ENCODE assay signal across 24 cellular contexts in the genomic region with DNA sequence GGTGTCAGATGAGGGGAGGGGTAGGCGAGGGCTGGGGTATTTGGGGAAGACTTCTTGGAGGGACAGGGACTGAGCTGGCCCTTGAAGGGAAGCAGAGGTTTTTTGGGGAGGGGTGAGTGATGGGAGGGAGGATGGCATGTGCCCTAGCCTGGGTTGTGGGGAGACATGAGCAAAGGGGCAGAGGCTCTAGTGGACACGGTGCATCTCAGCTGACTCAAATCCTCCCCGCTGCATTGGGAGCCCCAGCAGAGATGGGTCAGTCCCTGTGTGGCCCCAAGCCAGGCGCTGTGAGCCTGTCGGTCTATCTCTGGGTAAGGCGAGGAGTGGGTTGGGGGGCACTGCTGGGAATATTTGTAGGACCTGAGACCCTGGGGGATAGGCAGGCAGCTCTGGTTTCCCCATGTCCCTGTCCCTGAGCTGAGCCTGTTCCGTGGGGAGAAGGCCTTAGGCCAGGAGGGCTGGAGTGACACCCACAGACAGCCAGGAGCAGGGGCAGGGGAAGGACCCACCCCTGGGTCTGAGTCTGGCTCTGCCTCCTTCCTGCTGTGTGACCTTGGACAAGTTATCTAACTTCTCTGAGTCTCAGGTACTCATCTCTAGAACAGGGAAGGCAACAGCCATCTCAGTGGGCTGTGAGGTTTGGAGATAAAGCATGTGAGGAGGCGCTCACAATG. TPM values are rescaled to one million over a fixed set of nuclear protein-coding genes. Genes with fewer than 3 reads are reported as not detected.
DNase-seq lines count a peak whose midpoint lies in the region; ATAC-seq and TF ChIP-seq lines count a peak whose summit lies in the region.
"Had no signal": no experiment of that assay in that cellular context is flagged by ENCODE, and none has a peak within 500 bp of the region (broad histone marks: within the 10 kb centered on the region; RNA-seq: fewer than 3 reads in every experiment).

No MANE protein-coding gene starts in this region.

- TF ChIP-seq CTCF in RWPE2 (IDR thresholded peaks at IDR 0.05; ENCODE audit: poor library complexity, severe bottlenecking) (no peak), upper lobe of right lung (IDR thresholded peaks at IDR 0.05) (no peak), MCF 10A (IDR thresholded peaks at IDR 0.05; ENCODE audit: unreplicated experiment) (no peak)

- H2AK5ac ChIP-seq in neuronal stem cell (ENCODE audit: low read depth, low read length): no peak overlapping the region

- H3K18ac ChIP-seq in neuronal stem cell (ENCODE audit: low read length): no peak overlapping the region

- H2BK120ac ChIP-seq in neuronal stem cell (ENCODE audit: low read depth, low read length): peak overlapping the region; percentile 26

- H3K9ac ChIP-seq in neuronal stem cell (ENCODE audit: low read depth, low read length, poor library complexity): no peak overlapping the region

- H3K23ac ChIP-seq in neuronal stem cell (ENCODE audit: low read depth, low read length, poor library complexity): no peak overlapping the region

- H3K4me1 ChIP-seq in RWPE2 (ENCODE audit: insufficient read depth, poor library complexity, severe bottlenecking) (no peaks in the 10 kb centered on the region), neuronal stem cell (ENCODE audit: control insufficient read depth in 2 of 2, insufficient read depth in 1 of 2, low read depth in 1 of 2, low read length in 2 of 2) (peaks cover 2 to 5% of the 10 kb centered on the region in 2 donors), upper lobe of right lung (no peaks in the 10 kb centered on the region)
- H3K4me1 ChIP-seq: A549 had no signal

- H3K4me3 Mint-ChIP-seq in activated naive CD8-positive, alpha-beta T cell treated with anti-CD3 and anti-CD28 coated beads, Interleukin-2, amount 10 ng/mL, durations not matched to agents 7 days and 5 days: no peak overlapping the region
- no peak overlapping the region for H3K4me3 Mint-ChIP-seq in activated naive CD8-positive, alpha-beta T cell treated with anti-CD3 and anti-CD28 coated beads, Interleukin-2, amount 50 U/mL, for 24 hours
- no peak overlapping the region for H3K4me3 Mint-ChIP-seq in MCF 10A (ENCODE audit: unreplicated experiment)
- H3K4me3 Mint-ChIP-seq: B cell, GM23338 had no signal

- no peak overlapping the region for H4K8ac ChIP-seq in neuronal stem cell (ENCODE audit: low read depth, low read length)

- no CpG with 5 or more reads among the region's 8 CpGs for WGBS in neuronal stem cell (ENCODE audit: extremely low coverage in 2 of 2, insufficient read length in 2 of 2, insufficient replicate concordance in 1 of 2), 2 donors

- no peak for ATAC-seq in activated naive CD8-positive, alpha-beta T cell treated with anti-CD3 and anti-CD28 coated beads, Interleukin-2, amount 10 ng/mL, durations not matched to agents 7 days and 5 days (ENCODE audit: low read depth)
- no peak for ATAC-seq in activated naive CD8-positive, alpha-beta T cell treated with anti-CD3 and anti-CD28 coated beads, Interleukin-2, amount 50 U/mL, for 24 hours
- ATAC-seq in RWPE2 (ENCODE audit: low read depth): no peak
- ATAC-seq in upper lobe of right lung: no peak
- ATAC-seq: A549, GM23338, Right ventricle myocardium inferior had no signal

- H2BK5ac ChIP-seq in neuronal stem cell (ENCODE audit: low read length): peak overlapping the region; percentile 47

- CTCF ChIA-PET in MCF 10A (lab: Yijun Ruan, JAX): interaction anchor here (0.6 kb wide), 1 partner anchor 60 kb away, joined by 3 read pairs; no protein-coding TSS in a partner anchor

- peak overlapping the region; percentile 45 for H2BK15ac ChIP-seq in neuronal stem cell (ENCODE audit: low read length)

- H3K14ac ChIP-seq in neuronal stem cell (ENCODE audit: low read length): no peak overlapping the region

- peaks cover 1% of the 10 kb centered on the region for H3K4me1 Mint-ChIP-seq in activated naive CD8-positive, alpha-beta T cell treated with anti-CD3 and anti-CD28 coated beads, Interleukin-2, amount 10 ng/mL, durations not matched to agents 7 days and 5 days
- H3K4me1 Mint-ChIP-seq in activated naive CD8-positive, alpha-beta T cell treated with anti-CD3 and anti-CD28 coated beads, Interleukin-2, amount 50 U/mL, for 24 hours: no peaks in the 10 kb centered on the region
- H3K4me1 Mint-ChIP-seq in MCF 10A (ENCODE audit: insufficient read depth, unreplicated experiment): no peaks in the 10 kb centered on the region
- H3K4me1 Mint-ChIP-seq: IgD-negative memory B cell had no signal

- no peaks in the 10 kb centered on the region for H3K9me3 Mint-ChIP-seq in activated naive CD8-positive, alpha-beta T cell treated with anti-CD3 and anti-CD28 coated beads, Interleukin-2, amount 10 ng/mL, durations not matched to agents 7 days and 5 days
- no peaks in the 10 kb centered on the region for H3K9me3 Mint-ChIP-seq in activated naive CD8-positive, alpha-beta T cell treated with anti-CD3 and anti-CD28 coated beads, Interleukin-2, amount 50 U/mL, for 24 hours
- no peaks in the 10 kb centered on the region for H3K9me3 Mint-ChIP-seq in MCF 10A (ENCODE audit: unreplicated experiment)
- H3K9me3 Mint-ChIP-seq: GM23338, IgD-negative memory B cell had no signal

- no peaks in the 10 kb centered on the region for H3K9me3 ChIP-seq in RWPE2 (ENCODE audit: severe bottlenecking)
- H3K9me3 ChIP-seq in neuronal stem cell (replicated peaks in 1 of 2; ENCODE audit: control insufficient read depth in 2 of 2, insufficient read depth in 1 of 2, low read depth in 1 of 2, low read length in 2 of 2): no peaks in the 10 kb centered on the region
- no peaks in the 10 kb centered on the region for H3K9me3 ChIP-seq in upper lobe of right lung
- H3K9me3 ChIP-seq: A549 had no signal

- POLR2A ChIA-PET in activated naive CD8-positive, alpha-beta T cell treated with anti-CD3 and anti-CD28 coated beads, Interleukin-2, amount 10 ng/mL, durations not matched to agents 7 days and 5 days (lab: Charles Lee): no interaction called here
- POLR2A ChIA-PET in MCF 10A (lab: Yijun Ruan, JAX): no interaction called here

- no peak overlapping the region for H2AFZ ChIP-seq in neuronal stem cell (ENCODE audit: low read length)
- H2AFZ ChIP-seq: GM23338 had no signal

- no peaks in the 10 kb centered on the region for H3K36me3 ChIP-seq in RWPE2 (ENCODE audit: low read depth)
- H3K36me3 ChIP-seq in neuronal stem cell (replicated peaks in 1 of 2; ENCODE audit: control insufficient read depth in 2 of 2, insufficient read depth in 2 of 2, low read length in 2 of 2): no peaks in the 10 kb centered on the region
- no peaks in the 10 kb centered on the region for H3K36me3 ChIP-seq in upper lobe of right lung

- H3K27ac Mint-ChIP-seq in activated naive CD8-positive, alpha-beta T cell treated with anti-CD3 and anti-CD28 coated beads, Interleukin-2, amount 10 ng/mL, durations not matched to agents 7 days and 5 days: no peak overlapping the region
- H3K27ac Mint-ChIP-seq in activated naive CD8-positive, alpha-beta T cell treated with anti-CD3 and anti-CD28 coated beads, Interleukin-2, amount 50 U/mL, for 24 hours: no peak overlapping the region
- H3K27ac Mint-ChIP-seq in MCF 10A (ENCODE audit: low read depth, unreplicated experiment): no peak overlapping the region
- H3K27ac Mint-ChIP-seq: B cell, GM23338 had no signal

- H3K4me3 ChIP-seq in RWPE2 (ENCODE audit: severe bottlenecking) (no peak overlapping the region), neuronal stem cell (ENCODE audit: low read length in 2 of 2) (no peak overlapping the region), upper lobe of right lung (no peak overlapping the region)
- H3K4me3 ChIP-seq: A549, GM23338 had no signal

- H4K91ac ChIP-seq in neuronal stem cell (ENCODE audit: low read depth, low read length, poor library complexity): no peak overlapping the region

- intact Hi-C loops in upper lobe of right lung (cut with DNase I) (no loop called here), MCF 10A (cut with micrococcal nuclease) (no loop called here)

- H3K27me3 Mint-ChIP-seq in activated naive CD8-positive, alpha-beta T cell treated with anti-CD3 and anti-CD28 coated beads, Interleukin-2, amount 10 ng/mL, durations not matched to agents 7 days and 5 days: no peaks in the 10 kb centered on the region
- peaks cover 4% of the 10 kb centered on the region for H3K27me3 Mint-ChIP-seq in activated naive CD8-positive, alpha-beta T cell treated with anti-CD3 and anti-CD28 coated beads, Interleukin-2, amount 50 U/mL, for 24 hours
- H3K27me3 Mint-ChIP-seq in MCF 10A (ENCODE audit: insufficient read depth, unreplicated experiment): no peaks in the 10 kb centered on the region
- H3K27me3 Mint-ChIP-seq: IgD-negative memory B cell had no signal

- no peak overlapping the region for H3K4me2 ChIP-seq in neuronal stem cell (ENCODE audit: insufficient read depth, low read length, poor library complexity, severe bottlenecking)
- H3K4me2 ChIP-seq: A549, GM23338 had no signal

- no peaks in the 10 kb centered on the region for H3K36me3 Mint-ChIP-seq in activated naive CD8-positive, alpha-beta T cell treated with anti-CD3 and anti-CD28 coated beads, Interleukin-2, amount 10 ng/mL, durations not matched to agents 7 days and 5 days
- H3K36me3 Mint-ChIP-seq in activated naive CD8-positive, alpha-beta T cell treated with anti-CD3 and anti-CD28 coated beads, Interleukin-2, amount 50 U/mL, for 24 hours (ENCODE audit: low read depth): no peaks in the 10 kb centered on the region
- H3K36me3 Mint-ChIP-seq in MCF 10A (ENCODE audit: insufficient read depth, unreplicated experiment): no peaks in the 10 kb centered on the region
- H3K36me3 Mint-ChIP-seq: IgD-negative memory B cell had no signal

- H2BK12ac ChIP-seq in neuronal stem cell (ENCODE audit: low read length): no peak overlapping the region

- peak; percentile 15 for DNase-seq in activated naive CD8-positive, alpha-beta T cell treated with anti-CD3 and anti-CD28 coated beads, Interleukin-2, amount 10 ng/mL, durations not matched to agents 7 days and 5 days
- no peak for DNase-seq in activated naive CD8-positive, alpha-beta T cell treated with anti-CD3 and anti-CD28 coated beads, Interleukin-2, amount 50 U/mL, for 24 hours
- DNase-seq in RWPE2 (ENCODE audit: low spot score) (peak; percentile 35), neuronal stem cell (ENCODE audit: low spot score) (no peak), upper lobe of right lung (peak; percentile 41), glomerular visceral epithelial cell (ENCODE audit: extremely low spot score) (no peak), MCF 10A (ENCODE audit: unreplicated experiment) (no peak)
- DNase-seq: DMS53, GDM1, HCEC 1CT, Karpas-422, NCI-H1694, NCI-H2081, NCI-H2171, NCI-H524 treated with DMSO at 0.1 percent for 48 hours, NCI-H82, OCI-M1 had no signal

- no peaks in the 10 kb centered on the region for H3K27me3 ChIP-seq in RWPE2 (ENCODE audit: insufficient read depth, poor library complexity, severe bottlenecking)
- peaks cover 0 to 52% (median 5%) of the 10 kb centered on the region in 3 experiments for H3K27me3 ChIP-seq in neuronal stem cell (ENCODE audit: control insufficient read depth in 3 of 3, insufficient read depth in 3 of 3, low read depth in 1 of 3, low read length in 3 of 3)
- peaks cover 15% of the 10 kb centered on the region for H3K27me3 ChIP-seq in upper lobe of right lung

- BruUV-seq in MCF 10A (replicated peaks; lab: Mats Ljungman, UMichigan): no TSS peak

- H3K27ac ChIP-seq in RWPE2 (ENCODE audit: poor library complexity, severe bottlenecking) (no peak overlapping the region), neuronal stem cell (replicated peaks; ENCODE audit: low read length) (no peak overlapping the region), upper lobe of right lung (no peak overlapping the region)
- H3K27ac ChIP-seq: A549 had no signal

- no peak overlapping the region for H3K4ac ChIP-seq in neuronal stem cell (ENCODE audit: low read length)

- no peaks in the 10 kb centered on the region for H3K79me1 ChIP-seq in neuronal stem cell (ENCODE audit: low read depth, low read length)

RNA-seq across cellular contexts. Expression of gene SPDEF, which starts 36.0 kb away (rescaled TPM):
- total RNA-seq in activated naive CD8-positive, alpha-beta T cell treated with anti-CD3 and anti-CD28 coated beads, Interleukin-2, amount 10 ng/mL, durations not matched to agents 7 days and 5 days: not detected
- 0.18 TPM for polyA plus RNA-seq in neuronal stem cell (2013, experiment 1 of 2)
- 0.18 TPM for polyA plus RNA-seq in neuronal stem cell (2013, experiment 2 of 2)
- 1.3 TPM for total RNA-seq in upper lobe of right lung
- not detected in 2 replicates for total RNA-seq in MCF 10A (2022)
- total RNA-seq: B cell, M059J, Right ventricle myocardium inferior, SK-MEL-5 had no signal
- polyA plus RNA-seq: GM23338, IgD-negative memory B cell had no signal

RNA-seq across cellular contexts. Expression of gene PACSIN1, which starts 54.2 kb away (rescaled TPM):
- total RNA-seq in activated naive CD8-positive, alpha-beta T cell treated with anti-CD3 and anti-CD28 coated beads, Interleukin-2, amount 10 ng/mL, durations not matched to agents 7 days and 5 days: 1 to 10 TPM; 3.1 to 4.5 TPM
- 2.1 TPM for polyA plus RNA-seq in neuronal stem cell (2013, experiment 1 of 2)
- 2.0 TPM for polyA plus RNA-seq in neuronal stem cell (2013, experiment 2 of 2)
- total RNA-seq in upper lobe of right lung: not detected
- not detected in 2 replicates for total RNA-seq in MCF 10A (2022)
- total RNA-seq: SK-MEL-5 had no signal
- polyA plus RNA-seq: IgD-negative memory B cell had no signal

Comparison
In these comparisons a context has a peak if more than half of its experiments do, and no peak if none do; other contexts are left out.
1. DNase-seq: peak in activated naive CD8-positive, alpha-beta T cell treated with anti-CD3 and anti-CD28 coated beads, Interleukin-2, amount 10 ng/mL, durations not matched to agents 7 days and 5 days (single experiment), RWPE2 (single experiment) and upper lobe of right lung (single experiment); none in activated naive CD8-positive, alpha-beta T cell treated with anti-CD3 and anti-CD28 coated beads, Interleukin-2, amount 50 U/mL, for 24 hours (single experiment), neuronal stem cell (single experiment), glomerular visceral epithelial cell (single experiment) and MCF 10A (single experiment).